11 cellular contexts compared by ENCODE assay signal in genomic region chr11:117972589-117973445, GRCh38. TPM values are rescaled to one million over a fixed set of nuclear protein-coding genes. Genes with fewer than 3 reads are reported as not detected.
DNase-seq lines count a peak whose midpoint lies in the region; ATAC-seq lines count a peak whose summit lies in the region.
"Had no signal": no experiment of that assay in that cellular context is flagged by ENCODE, and none has a peak within 500 bp of the region (broad histone marks: within the 10 kb centered on the region; RNA-seq: fewer than 3 reads in every experiment).

No MANE protein-coding gene starts in this region.

- H3K9me3 Mint-ChIP-seq in activated CD4-positive, alpha-beta T cell treated with anti-CD3 and anti-CD28 coated beads, Interleukin-2, amount 10 ng/mL, durations not matched to agents 7 days and 5 days, result peaks cover 10% of the 10 kb centered on the region
- no peaks in the 10 kb centered on the region for H3K9me3 Mint-ChIP-seq in central memory CD8-positive, alpha-beta T cell

- DNase-seq in activated CD4-positive, alpha-beta T cell treated with anti-CD3 and anti-CD28 coated beads, Interleukin-2, amount 10 ng/mL, durations not matched to agents 7 days and 5 days, result no peak
- no peak for DNase-seq in activated CD4-positive, alpha-beta T cell treated with anti-CD3 and anti-CD28 coated beads for 48 hours
- DNase-seq in NCI-H2196 treated with DMSO at 0.1 percent for 48 hours (lab: John Stamatoyannopoulos, UW; ENCODE audit: unreplicated experiment), result peak; percentile 45
- no peak for DNase-seq in central memory CD8-positive, alpha-beta T cell (ENCODE audit: low spot score in 2 of 2)
- DNase-seq in pulmonary artery endothelial cell (ENCODE audit: low read depth, low spot score), result peak; percentile 62
- DNase-seq in occipital lobe (lab: John Stamatoyannopoulos, UW), result no peak
- DNase-seq in 8988T, result no peak
- DNase-seq: midbrain; SIG-M5; stimulated activated naive CD4-positive, alpha-beta T cell treated with Interleukin-2 at 50 U/mL for 16 hours had no signal

- no peaks in the 10 kb centered on the region for H3K27me3 Mint-ChIP-seq in activated CD4-positive, alpha-beta T cell treated with anti-CD3 and anti-CD28 coated beads, Interleukin-2, amount 10 ng/mL, durations not matched to agents 7 days and 5 days
- no peaks in the 10 kb centered on the region for H3K27me3 Mint-ChIP-seq in central memory CD8-positive, alpha-beta T cell

- H3K4me1 Mint-ChIP-seq in activated CD4-positive, alpha-beta T cell treated with anti-CD3 and anti-CD28 coated beads, Interleukin-2, amount 10 ng/mL, durations not matched to agents 7 days and 5 days, result peaks cover 80% of the 10 kb centered on the region
- peaks cover 83% of the 10 kb centered on the region for H3K4me1 Mint-ChIP-seq in central memory CD8-positive, alpha-beta T cell

- POLR2A ChIA-PET in activated CD4-positive, alpha-beta T cell treated with anti-CD3 and anti-CD28 coated beads, Interleukin-2, amount 10 ng/mL, durations not matched to agents 7 days and 5 days (lab: Charles Lee), result no interaction called here

- no peak overlapping the region for H3K4me3 Mint-ChIP-seq in activated CD4-positive, alpha-beta T cell treated with anti-CD3 and anti-CD28 coated beads, Interleukin-2, amount 10 ng/mL, durations not matched to agents 7 days and 5 days
- peak overlapping the region; percentile 51 for H3K4me3 Mint-ChIP-seq in central memory CD8-positive, alpha-beta T cell

- CTCF ChIA-PET in activated CD4-positive, alpha-beta T cell treated with anti-CD3 and anti-CD28 coated beads, Interleukin-2, amount 10 ng/mL, durations not matched to agents 7 days and 5 days (lab: Charles Lee), result interaction anchor here (1.5 to 3.5 kb wide), 3 partner anchors 14 to 80 kb away, joined by 6 to 26 read pairs (median 7); partner anchors contain the start of gene IL10RA

- peak overlapping the region; percentile 71 for H3K27ac Mint-ChIP-seq in activated CD4-positive, alpha-beta T cell treated with anti-CD3 and anti-CD28 coated beads, Interleukin-2, amount 10 ng/mL, durations not matched to agents 7 days and 5 days
- no peak overlapping the region for H3K27ac Mint-ChIP-seq in central memory CD8-positive, alpha-beta T cell (ENCODE audit: low read depth)

- ATAC-seq in central memory CD8-positive, alpha-beta T cell (replicated peaks; ENCODE audit: extremely low read depth, poor library complexity, severe bottlenecking), result no peak
- ATAC-seq in GM18858 (IDR thresholded peaks at IDR 0.05; ENCODE audit: unreplicated experiment), result no peak

- peaks cover 35% of the 10 kb centered on the region for H3K36me3 Mint-ChIP-seq in activated CD4-positive, alpha-beta T cell treated with anti-CD3 and anti-CD28 coated beads, Interleukin-2, amount 10 ng/mL, durations not matched to agents 7 days and 5 days (ENCODE audit: low read depth)
- H3K36me3 Mint-ChIP-seq in central memory CD8-positive, alpha-beta T cell (ENCODE audit: insufficient read depth), result no peaks in the 10 kb centered on the region

RNA-seq across cellular contexts. Expression of gene IL10RA, which starts 13.4 kb away (rescaled TPM):
- total RNA-seq in activated CD4-positive, alpha-beta T cell treated with anti-CD3 and anti-CD28 coated beads, Interleukin-2, amount 10 ng/mL, durations not matched to agents 7 days and 5 days, result 100 to 1,000 TPM; 161 to 187 TPM
- total RNA-seq in pulmonary artery endothelial cell (under 0.01 TPM in 1 of 2 replicates, not detected in the other), occipital lobe (6.7 TPM)

RNA-seq across cellular contexts. Expression of gene TMPRSS13, which starts 43.6 kb away (rescaled TPM):
- total RNA-seq in activated CD4-positive, alpha-beta T cell treated with anti-CD3 and anti-CD28 coated beads, Interleukin-2, amount 10 ng/mL, durations not matched to agents 7 days and 5 days, result 1 to 10 TPM; 1.4 to 1.5 TPM
- total RNA-seq in pulmonary artery endothelial cell (not detected in 2 replicates), occipital lobe (0.47 TPM)

Comparison
In these comparisons a context has a peak if more than half of its experiments do, and no peak if none do; other contexts are left out.
1. DNase-seq: peak in NCI-H2196 treated with DMSO at 0.1 percent for 48 hours (single experiment) and pulmonary artery endothelial cell (single experiment); none in activated CD4-positive, alpha-beta T cell treated with anti-CD3 and anti-CD28 coated beads, Interleukin-2, amount 10 ng/mL, durations not matched to agents 7 days and 5 days (single experiment), activated CD4-positive, alpha-beta T cell treated with anti-CD3 and anti-CD28 coated beads for 48 hours (single experiment), central memory CD8-positive, alpha-beta T cell (0 of 2), occipital lobe (single experiment) and 8988T (single experiment).
2. RNA of gene IL10RA, which starts 13.4 kb away (total RNA-seq): 161 to 187 TPM in activated CD4-positive, alpha-beta T cell treated with anti-CD3 and anti-CD28 coated beads, Interleukin-2, amount 10 ng/mL, durations not matched to agents 7 days and 5 days; 6.7 TPM in occipital lobe (single experiment) and under 0.01 TPM in pulmonary artery endothelial cell; every median in the first group is over 10 times any median in the second.